Comparison of ENCODE assay signal across 7 cellular contexts in genomic region chr11:83009136-83009535, GRCh38.
DNase-seq lines count a peak whose midpoint lies in the region; ATAC-seq and TF ChIP-seq lines count a peak whose summit lies in the region.
"Not testable (repeated sequence)": the region's sequence is repeated elsewhere in the genome, so short reads cannot be mapped to it uniquely, and the experiment has no call there.

No MANE protein-coding gene starts in this region.

- in situ Hi-C loops in gastrocnemius medialis (cut with MboI; ENCODE audit: low sequenced_read_pairs in 4 of 4) = not testable (repeated sequence)

- peaks cover 18% of the 10 kb centered on the region for H3K36me3 Mint-ChIP-seq in memory B cell

- peaks cover 74% of the 10 kb centered on the region for H3K4me1 ChIP-seq in DOHH2 (ENCODE audit: control insufficient read depth, low read length)
- peaks cover 85 to 92% of the 10 kb centered on the region in 2 donors for H3K4me1 ChIP-seq in gastrocnemius medialis

- H3K27ac Mint-ChIP-seq in memory B cell = peak overlapping the region; percentile 45

- not testable (repeated sequence) for H3K4me3 ChIP-seq in DOHH2 (ENCODE audit: low read length); dorsolateral prefrontal cortex; gastrocnemius medialis

- TF ChIP-seq CTCF in 22Rv1 (IDR thresholded peaks at IDR 0.05); DOHH2 (IDR thresholded peaks at IDR 0.05; ENCODE audit: low read depth, low read length, poor library complexity, severe bottlenecking); VCaP (conservative IDR thresholded peaks at IDR 0.05); dorsolateral prefrontal cortex (IDR thresholded peaks at IDR 0.05 in 54 of 56, conservative IDR thresholded peaks at IDR 0.05 in 2 of 56; ENCODE audit: low read depth in 1 of 56, partially characterized antibody in 56 of 56); gastrocnemius medialis (IDR thresholded peaks at IDR 0.05 in 4 of 5, conservative IDR thresholded peaks at IDR 0.05 in 1 of 5): not testable (repeated sequence)

- not testable (repeated sequence) for TF ChIP-seq POLR2A in gastrocnemius medialis (IDR thresholded peaks at IDR 0.05)

- H3K9me2 ChIP-seq in DOHH2 (replicated peaks; ENCODE audit: control insufficient read depth, low read length) = not testable (repeated sequence)

- ATAC-seq in memory B cell (ENCODE audit: low read depth); gastrocnemius medialis: not testable (repeated sequence)

- not testable (repeated sequence) for H3K9me3 ChIP-seq in DOHH2 (ENCODE audit: control insufficient read depth, insufficient read depth, low read length); gastrocnemius medialis

- intact Hi-C loops in dorsolateral prefrontal cortex (cut with DNase I) (loop anchor here in 1 of 2 donors (2.0 kb wide), 1 partner anchor 20 kb away; no protein-coding TSS in a partner anchor), gastrocnemius medialis (cut with DNase I; ENCODE audit: low total_unique reads) (loop anchor here (10.0 kb wide), 1 partner anchor 276 kb away; the partner anchor contains the start of gene CCDC90B)

- H3K4me1 Mint-ChIP-seq in memory B cell = peaks cover 47% of the 10 kb centered on the region

- H4K20me1 ChIP-seq in DOHH2 (ENCODE audit: control insufficient read depth, insufficient read depth, low read depth, low read length) = peaks cover 23% of the 10 kb centered on the region; the same call in 1 of the 2 replicates

- not testable (repeated sequence) for H3K4me3 Mint-ChIP-seq in memory B cell

- not testable (repeated sequence) for H3K9me3 Mint-ChIP-seq in memory B cell

- H3K27me3 ChIP-seq in DOHH2 (ENCODE audit: control insufficient read depth, low read length); dorsolateral prefrontal cortex; gastrocnemius medialis: not testable (repeated sequence)

- peak overlapping the region; percentile 68; the same call in 1 of the 2 replicates for H3K4me2 ChIP-seq in DOHH2 (ENCODE audit: low read length)

- H3F3A ChIP-seq in DOHH2 (ENCODE audit: control insufficient read depth, insufficient read depth) = not testable (repeated sequence)

- peaks cover 61% of the 10 kb centered on the region for H3K36me3 ChIP-seq in DOHH2 (ENCODE audit: control insufficient read depth, low read length)
- H3K36me3 ChIP-seq in gastrocnemius medialis = not testable (repeated sequence)

- H3K27ac ChIP-seq in 22Rv1 (peak overlapping the region; percentile 82; the same call in 1 of the 2 replicates), VCaP (peak overlapping the region; percentile 91), dorsolateral prefrontal cortex (peak overlapping the region in 56 of 59 donors; percentile 8 to 98 (median 90)), gastrocnemius medialis (peak overlapping the region; percentile 73 to 81 (median 77)), substantia nigra (ENCODE audit: low read depth, low read length, poor library complexity, severe bottlenecking) (peak overlapping the region; percentile 51)
- not testable (repeated sequence) for H3K27ac ChIP-seq in DOHH2 (ENCODE audit: low read depth, low read length)

- DNase-seq in dorsolateral prefrontal cortex; memory B cell (ENCODE audit: low spot score in 2 of 2); gastrocnemius medialis; substantia nigra (lab: John Stamatoyannopoulos, UW): not testable (repeated sequence)

- not testable (repeated sequence) for H3K27me3 Mint-ChIP-seq in memory B cell

- H3K79me2 ChIP-seq in DOHH2 (ENCODE audit: control insufficient read depth, low read length) = peaks cover 98% of the 10 kb centered on the region
